9 cellular contexts compared by ENCODE assay signal in genomic region chr18:23964282-23965238, GRCh38. TPM values are rescaled to one million over a fixed set of nuclear protein-coding genes. Genes with fewer than 3 reads are reported as not detected.
DNase-seq lines count a peak whose midpoint lies in the region; ATAC-seq, FAIRE-seq and TF ChIP-seq lines count a peak whose summit lies in the region.
"Had no signal": no experiment of that assay in that cellular context is flagged by ENCODE, and none has a peak within 500 bp of the region (broad histone marks: within the 10 kb centered on the region; RNA-seq: fewer than 3 reads in every experiment).

No MANE protein-coding gene starts in this region.

- H4K20me1 ChIP-seq in keratinocyte (ENCODE audit: control insufficient read depth, extremely low read depth, insufficient read depth, low read length), result no peaks in the 10 kb centered on the region

- H3K4me2 ChIP-seq in keratinocyte (ENCODE audit: control insufficient read depth, extremely low read depth, insufficient read depth, low read depth, low read length), result peak overlapping the region; percentile 30

- H3K4me3 ChIP-seq in keratinocyte (ENCODE audit: control insufficient read depth in 2 of 3, extremely low read depth in 1 of 3, insufficient read depth in 2 of 3, low read depth in 1 of 3, low read length in 3 of 3), result peak overlapping the region in 1 of 3 experiments; percentile 35

- peaks cover 16% of the 10 kb centered on the region for H3K4me1 ChIP-seq in keratinocyte (ENCODE audit: control insufficient read depth, extremely low read depth, insufficient read depth, low read length)

- peak overlapping the region; percentile 57 for H3K9ac ChIP-seq in keratinocyte (ENCODE audit: control insufficient read depth, extremely low read depth, insufficient read depth, low read length)

- H3K4me1 Mint-ChIP-seq in activated CD8-positive, alpha-beta memory T cell treated with anti-CD3 and anti-CD28 coated beads, Interleukin-2, amount 10 ng/mL, durations not matched to agents 7 days and 5 days, result peaks cover 42% of the 10 kb centered on the region
- H3K4me1 Mint-ChIP-seq in stimulated activated naive CD8-positive, alpha-beta T cell treated with anti-CD3 and anti-CD28 coated beads, Interleukin-15, Interleukin-2, amounts not matched to agents 100 ng/mL and 50 ng/mL, for 24 hours (ENCODE audit: low read depth), result peaks cover 59% of the 10 kb centered on the region

- ATAC-seq in activated CD8-positive, alpha-beta memory T cell treated with anti-CD3 and anti-CD28 coated beads, Interleukin-2, amount 10 ng/mL, durations not matched to agents 7 days and 5 days, result peak; percentile 93
- ATAC-seq in GM21723 (IDR thresholded peaks at IDR 0.05; ENCODE audit: unreplicated experiment) (no peak), HG02610 (IDR thresholded peaks at IDR 0.05; ENCODE audit: unreplicated experiment) (no peak)

- H3K4me3 Mint-ChIP-seq in activated CD8-positive, alpha-beta memory T cell treated with anti-CD3 and anti-CD28 coated beads, Interleukin-2, amount 10 ng/mL, durations not matched to agents 7 days and 5 days, result peak overlapping the region; percentile 60
- peak overlapping the region; percentile 54 for H3K4me3 Mint-ChIP-seq in stimulated activated naive CD8-positive, alpha-beta T cell treated with anti-CD3 and anti-CD28 coated beads, Interleukin-15, Interleukin-2, amounts not matched to agents 100 ng/mL and 50 ng/mL, for 24 hours

- no peaks in the 10 kb centered on the region for H3K9me3 ChIP-seq in keratinocyte (ENCODE audit: control insufficient read depth, low read depth, low read length)

- peak overlapping the region; percentile 88 for H3K27ac Mint-ChIP-seq in activated CD8-positive, alpha-beta memory T cell treated with anti-CD3 and anti-CD28 coated beads, Interleukin-2, amount 10 ng/mL, durations not matched to agents 7 days and 5 days
- H3K27ac Mint-ChIP-seq in stimulated activated naive CD8-positive, alpha-beta T cell treated with anti-CD3 and anti-CD28 coated beads, Interleukin-15, Interleukin-2, amounts not matched to agents 100 ng/mL and 50 ng/mL, for 24 hours, result peak overlapping the region; percentile 94

- peak; percentile 13 for DNase-seq in NCI-H2196 (lab: John Stamatoyannopoulos, UW; ENCODE audit: unreplicated experiment)
- no peak for DNase-seq in NCI-H2196 treated with DMSO at 0.1 percent for 48 hours (lab: John Stamatoyannopoulos, UW; ENCODE audit: unreplicated experiment)
- DNase-seq in activated CD8-positive, alpha-beta memory T cell treated with anti-CD3 and anti-CD28 coated beads, Interleukin-2, amount 10 ng/mL, durations not matched to agents 7 days and 5 days, result peak; percentile 85
- DNase-seq in keratinocyte (ENCODE audit: low read depth, low spot score), result no peak
- DNase-seq in GM19238 (ENCODE audit: insufficient read length, low spot score), result no peak
- DNase-seq: foreskin melanocyte had no signal

- H3K27ac ChIP-seq in keratinocyte (ENCODE audit: control insufficient read depth, insufficient read depth, low read length), result peak overlapping the region; percentile 75

- H3K36me3 Mint-ChIP-seq in activated CD8-positive, alpha-beta memory T cell treated with anti-CD3 and anti-CD28 coated beads, Interleukin-2, amount 10 ng/mL, durations not matched to agents 7 days and 5 days, result no peaks in the 10 kb centered on the region
- no peaks in the 10 kb centered on the region for H3K36me3 Mint-ChIP-seq in stimulated activated naive CD8-positive, alpha-beta T cell treated with anti-CD3 and anti-CD28 coated beads, Interleukin-15, Interleukin-2, amounts not matched to agents 100 ng/mL and 50 ng/mL, for 24 hours (ENCODE audit: low read depth)

- no peaks in the 10 kb centered on the region for H3K79me2 ChIP-seq in keratinocyte (ENCODE audit: control insufficient read depth, insufficient read depth, low read length)

- H3K9me1 ChIP-seq in keratinocyte (ENCODE audit: control insufficient read depth, extremely low read depth, insufficient read depth, low read length), result no peaks in the 10 kb centered on the region

- H3K27me3 ChIP-seq in keratinocyte (ENCODE audit: control insufficient read depth, extremely low read depth, insufficient read depth, low read length), result no peaks in the 10 kb centered on the region

- CTCF ChIA-PET in activated CD8-positive, alpha-beta memory T cell treated with anti-CD3 and anti-CD28 coated beads, Interleukin-2, amount 10 ng/mL, durations not matched to agents 7 days and 5 days (lab: Charles Lee), result interaction anchor here (1.2 to 2.5 kb wide), 3 partner anchors 11 to 46 kb away, joined by 3 to 5 read pairs (median 3); no protein-coding TSS in a partner anchor

- FAIRE-seq in keratinocyte (lab: Jason Lieb, UNC), result peak; percentile 78

- dilution Hi-C loops in keratinocyte (cut with MboI; ENCODE audit: extremely low pct_ligation_motif_present, low sequenced_read_pairs), result loop anchor here (10.0 kb wide), 1 partner anchor 150 kb away; no protein-coding TSS in a partner anchor

- peak overlapping the region; percentile 98 for H2AFZ ChIP-seq in keratinocyte (ENCODE audit: control insufficient read depth, low read length)

- no peaks in the 10 kb centered on the region for H3K9me3 Mint-ChIP-seq in activated CD8-positive, alpha-beta memory T cell treated with anti-CD3 and anti-CD28 coated beads, Interleukin-2, amount 10 ng/mL, durations not matched to agents 7 days and 5 days (ENCODE audit: low read depth)
- no peaks in the 10 kb centered on the region for H3K9me3 Mint-ChIP-seq in stimulated activated naive CD8-positive, alpha-beta T cell treated with anti-CD3 and anti-CD28 coated beads, Interleukin-15, Interleukin-2, amounts not matched to agents 100 ng/mL and 50 ng/mL, for 24 hours

- H3K27me3 Mint-ChIP-seq in activated CD8-positive, alpha-beta memory T cell treated with anti-CD3 and anti-CD28 coated beads, Interleukin-2, amount 10 ng/mL, durations not matched to agents 7 days and 5 days, result peaks cover 11% of the 10 kb centered on the region
- H3K27me3 Mint-ChIP-seq in stimulated activated naive CD8-positive, alpha-beta T cell treated with anti-CD3 and anti-CD28 coated beads, Interleukin-15, Interleukin-2, amounts not matched to agents 100 ng/mL and 50 ng/mL, for 24 hours, result no peaks in the 10 kb centered on the region

- H3K36me3 ChIP-seq in keratinocyte (ENCODE audit: control insufficient read depth in 2 of 2, extremely low read depth in 1 of 2, insufficient read depth in 2 of 2, low read length in 2 of 2), result no peaks in the 10 kb centered on the region

- peak; percentile 60 to 77 (median 74) for TF ChIP-seq CTCF in keratinocyte (optimal IDR thresholded peaks at IDR 0.05 in 1 of 3, IDR thresholded peaks at IDR 0.05 in 1 of 3, conservative IDR thresholded peaks at IDR 0.05 in 1 of 3; ENCODE audit: extremely low read depth in 1 of 3, insufficient read depth in 2 of 3, low read length in 3 of 3)

RNA-seq across cellular contexts. Expression of gene TTC39C, which starts 50.0 kb away (rescaled TPM):
- total RNA-seq in activated CD8-positive, alpha-beta memory T cell treated with anti-CD3 and anti-CD28 coated beads, Interleukin-2, amount 10 ng/mL, durations not matched to agents 7 days and 5 days, result 10 to 100 TPM; 59.0 to 69.7 TPM
- polyA plus RNA-seq in keratinocyte, result 13.3 to 26.8 TPM (median 25.0 TPM) in 3 replicates
- polyA plus RNA-seq in keratinocyte (2011; ENCODE audit: low read depth), result 29.0 TPM
- 15.7 and 22.9 TPM in 2 replicates for polyA plus RNA-seq in keratinocyte (2011; cell fraction: cytosol; rRNA removed)
- polyA plus RNA-seq in keratinocyte (2011; cell fraction: nucleus; rRNA removed), result 14.3 and 15.3 TPM in 2 replicates
- polyA plus RNA-seq in keratinocyte (2012; ENCODE audit: low replicate concordance), result 18.0 and 20.9 TPM in 2 replicates
- 14.6 to 36.1 TPM (median 21.8 TPM) in 3 replicates for polyA minus RNA-seq in keratinocyte
- polyA minus RNA-seq in keratinocyte (2011; cell fraction: cytosol; rRNA and poly(A)+ RNA removed), result 28.2 TPM
- polyA minus RNA-seq in keratinocyte (2011; cell fraction: nucleus; rRNA and poly(A)+ RNA removed), result 17.8 and 35.6 TPM in 2 replicates

Comparison
In these comparisons a context has a peak if more than half of its experiments do, and no peak if none do; other contexts are left out.
1. DNase-seq: peak in NCI-H2196 (single experiment) and activated CD8-positive, alpha-beta memory T cell treated with anti-CD3 and anti-CD28 coated beads, Interleukin-2, amount 10 ng/mL, durations not matched to agents 7 days and 5 days (single experiment); none in NCI-H2196 treated with DMSO at 0.1 percent for 48 hours (single experiment), keratinocyte (single experiment) and GM19238 (single experiment).